ENCODE assay signal across 1 cellular context in the genomic region with DNA sequence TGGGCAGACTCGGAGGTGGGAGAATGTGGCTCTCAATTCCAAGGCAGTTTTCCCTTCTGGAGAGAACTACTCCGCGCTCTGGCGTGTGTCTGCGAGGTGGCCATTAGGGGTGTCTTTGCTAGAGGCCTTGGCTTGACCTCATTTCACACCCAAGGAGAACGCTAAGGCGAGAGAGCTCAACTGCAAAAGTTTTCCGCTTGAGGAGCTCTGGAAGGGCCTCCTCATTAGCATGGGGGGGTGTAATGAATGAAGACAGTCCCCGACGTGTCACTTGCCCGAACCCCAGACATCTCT.
TF ChIP-seq lines count a peak whose summit lies in the region.

No MANE protein-coding gene starts in this region.

TF ChIP-seq in GM23338, 12 proteins besides CTCF, POLR2A, EP300 and RAD21 (continued from another document):
- TF ChIP-seq, protein P1, sequence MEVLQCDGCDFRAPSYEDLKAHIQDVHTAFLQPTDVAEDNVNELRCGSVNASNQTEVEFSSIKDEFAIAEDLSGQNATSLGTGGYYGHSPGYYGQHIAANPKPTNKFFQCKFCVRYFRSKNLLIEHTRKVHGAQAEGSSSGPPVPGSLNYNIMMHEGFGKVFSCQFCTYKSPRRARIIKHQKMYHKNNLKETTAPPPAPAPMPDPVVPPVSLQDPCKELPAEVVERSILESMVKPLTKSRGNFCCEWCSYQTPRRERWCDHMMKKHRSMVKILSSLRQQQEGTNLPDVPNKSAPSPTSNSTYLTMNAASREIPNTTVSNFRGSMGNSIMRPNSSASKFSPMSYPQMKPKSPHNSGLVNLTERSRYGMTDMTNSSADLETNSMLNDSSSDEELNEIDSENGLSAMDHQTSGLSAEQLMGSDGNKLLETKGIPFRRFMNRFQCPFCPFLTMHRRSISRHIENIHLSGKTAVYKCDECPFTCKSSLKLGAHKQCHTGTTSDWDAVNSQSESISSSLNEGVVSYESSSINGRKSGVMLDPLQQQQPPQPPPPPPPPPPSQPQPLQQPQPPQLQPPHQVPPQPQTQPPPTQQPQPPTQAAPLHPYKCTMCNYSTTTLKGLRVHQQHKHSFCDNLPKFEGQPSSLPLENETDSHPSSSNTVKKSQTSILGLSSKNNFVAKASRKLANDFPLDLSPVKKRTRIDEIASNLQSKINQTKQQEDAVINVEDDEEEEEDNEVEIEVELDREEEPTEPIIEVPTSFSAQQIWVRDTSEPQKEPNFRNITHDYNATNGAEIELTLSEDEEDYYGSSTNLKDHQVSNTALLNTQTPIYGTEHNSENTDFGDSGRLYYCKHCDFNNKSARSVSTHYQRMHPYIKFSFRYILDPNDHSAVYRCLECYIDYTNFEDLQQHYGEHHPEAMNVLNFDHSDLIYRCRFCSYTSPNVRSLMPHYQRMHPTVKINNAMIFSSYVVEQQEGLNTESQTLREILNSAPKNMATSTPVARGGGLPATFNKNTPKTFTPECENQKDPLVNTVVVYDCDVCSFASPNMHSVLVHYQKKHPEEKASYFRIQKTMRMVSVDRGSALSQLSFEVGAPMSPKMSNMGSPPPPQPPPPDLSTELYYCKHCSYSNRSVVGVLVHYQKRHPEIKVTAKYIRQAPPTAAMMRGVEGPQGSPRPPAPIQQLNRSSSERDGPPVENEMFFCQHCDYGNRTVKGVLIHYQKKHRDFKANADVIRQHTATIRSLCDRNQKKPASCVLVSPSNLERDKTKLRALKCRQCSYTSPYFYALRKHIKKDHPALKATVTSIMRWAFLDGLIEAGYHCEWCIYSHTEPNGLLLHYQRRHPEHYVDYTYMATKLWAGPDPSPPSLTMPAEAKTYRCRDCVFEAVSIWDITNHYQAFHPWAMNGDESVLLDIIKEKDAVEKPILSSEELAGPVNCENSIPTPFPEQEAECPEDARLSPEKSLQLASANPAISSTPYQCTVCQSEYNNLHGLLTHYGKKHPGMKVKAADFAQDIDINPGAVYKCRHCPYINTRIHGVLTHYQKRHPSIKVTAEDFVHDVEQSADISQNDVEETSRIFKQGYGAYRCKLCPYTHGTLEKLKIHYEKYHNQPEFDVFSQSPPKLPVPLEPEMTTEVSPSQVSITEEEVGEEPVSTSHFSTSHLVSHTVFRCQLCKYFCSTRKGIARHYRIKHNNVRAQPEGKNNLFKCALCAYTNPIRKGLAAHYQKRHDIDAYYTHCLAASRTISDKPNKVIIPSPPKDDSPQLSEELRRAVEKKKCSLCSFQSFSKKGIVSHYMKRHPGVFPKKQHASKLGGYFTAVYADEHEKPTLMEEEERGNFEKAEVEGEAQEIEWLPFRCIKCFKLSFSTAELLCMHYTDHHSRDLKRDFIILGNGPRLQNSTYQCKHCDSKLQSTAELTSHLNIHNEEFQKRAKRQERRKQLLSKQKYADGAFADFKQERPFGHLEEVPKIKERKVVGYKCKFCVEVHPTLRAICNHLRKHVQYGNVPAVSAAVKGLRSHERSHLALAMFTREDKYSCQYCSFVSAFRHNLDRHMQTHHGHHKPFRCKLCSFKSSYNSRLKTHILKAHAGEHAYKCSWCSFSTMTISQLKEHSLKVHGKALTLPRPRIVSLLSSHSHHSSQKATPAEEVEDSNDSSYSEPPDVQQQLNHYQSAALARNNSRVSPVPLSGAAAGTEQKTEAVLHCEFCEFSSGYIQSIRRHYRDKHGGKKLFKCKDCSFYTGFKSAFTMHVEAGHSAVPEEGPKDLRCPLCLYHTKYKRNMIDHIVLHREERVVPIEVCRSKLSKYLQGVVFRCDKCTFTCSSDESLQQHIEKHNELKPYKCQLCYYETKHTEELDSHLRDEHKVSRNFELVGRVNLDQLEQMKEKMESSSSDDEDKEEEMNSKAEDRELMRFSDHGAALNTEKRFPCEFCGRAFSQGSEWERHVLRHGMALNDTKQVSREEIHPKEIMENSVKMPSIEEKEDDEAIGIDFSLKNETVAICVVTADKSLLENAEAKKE (CRISPR knock-in tag; IDR thresholded peaks at IDR 0.05): no peak
- TF ChIP-seq CREB1 (CRISPR knock-in tag; IDR thresholded peaks at IDR 0.05; ENCODE audit: low read depth) (no peak), ZNF114 (CRISPR knock-in tag; IDR thresholded peaks at IDR 0.05) (no peak), EZH2phosphoT487 (IDR thresholded peaks at IDR 0.05; ENCODE audit: unreplicated experiment) (no peak), STAT1 (IDR thresholded peaks at IDR 0.05; ENCODE audit: unreplicated experiment) (no peak), EZH2 (IDR thresholded peaks at IDR 0.05; ENCODE audit: low read depth, unreplicated experiment) (no peak), JUNB (IDR thresholded peaks at IDR 0.05; ENCODE audit: unreplicated experiment) (no peak)
- TF ChIP-seq, protein P2, sequence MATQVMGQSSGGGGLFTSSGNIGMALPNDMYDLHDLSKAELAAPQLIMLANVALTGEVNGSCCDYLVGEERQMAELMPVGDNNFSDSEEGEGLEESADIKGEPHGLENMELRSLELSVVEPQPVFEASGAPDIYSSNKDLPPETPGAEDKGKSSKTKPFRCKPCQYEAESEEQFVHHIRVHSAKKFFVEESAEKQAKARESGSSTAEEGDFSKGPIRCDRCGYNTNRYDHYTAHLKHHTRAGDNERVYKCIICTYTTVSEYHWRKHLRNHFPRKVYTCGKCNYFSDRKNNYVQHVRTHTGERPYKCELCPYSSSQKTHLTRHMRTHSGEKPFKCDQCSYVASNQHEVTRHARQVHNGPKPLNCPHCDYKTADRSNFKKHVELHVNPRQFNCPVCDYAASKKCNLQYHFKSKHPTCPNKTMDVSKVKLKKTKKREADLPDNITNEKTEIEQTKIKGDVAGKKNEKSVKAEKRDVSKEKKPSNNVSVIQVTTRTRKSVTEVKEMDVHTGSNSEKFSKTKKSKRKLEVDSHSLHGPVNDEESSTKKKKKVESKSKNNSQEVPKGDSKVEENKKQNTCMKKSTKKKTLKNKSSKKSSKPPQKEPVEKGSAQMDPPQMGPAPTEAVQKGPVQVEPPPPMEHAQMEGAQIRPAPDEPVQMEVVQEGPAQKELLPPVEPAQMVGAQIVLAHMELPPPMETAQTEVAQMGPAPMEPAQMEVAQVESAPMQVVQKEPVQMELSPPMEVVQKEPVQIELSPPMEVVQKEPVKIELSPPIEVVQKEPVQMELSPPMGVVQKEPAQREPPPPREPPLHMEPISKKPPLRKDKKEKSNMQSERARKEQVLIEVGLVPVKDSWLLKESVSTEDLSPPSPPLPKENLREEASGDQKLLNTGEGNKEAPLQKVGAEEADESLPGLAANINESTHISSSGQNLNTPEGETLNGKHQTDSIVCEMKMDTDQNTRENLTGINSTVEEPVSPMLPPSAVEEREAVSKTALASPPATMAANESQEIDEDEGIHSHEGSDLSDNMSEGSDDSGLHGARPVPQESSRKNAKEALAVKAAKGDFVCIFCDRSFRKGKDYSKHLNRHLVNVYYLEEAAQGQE (IDR thresholded peaks at IDR 0.05; ENCODE audit: unreplicated experiment): no peak
- TF ChIP-seq, protein P3, sequence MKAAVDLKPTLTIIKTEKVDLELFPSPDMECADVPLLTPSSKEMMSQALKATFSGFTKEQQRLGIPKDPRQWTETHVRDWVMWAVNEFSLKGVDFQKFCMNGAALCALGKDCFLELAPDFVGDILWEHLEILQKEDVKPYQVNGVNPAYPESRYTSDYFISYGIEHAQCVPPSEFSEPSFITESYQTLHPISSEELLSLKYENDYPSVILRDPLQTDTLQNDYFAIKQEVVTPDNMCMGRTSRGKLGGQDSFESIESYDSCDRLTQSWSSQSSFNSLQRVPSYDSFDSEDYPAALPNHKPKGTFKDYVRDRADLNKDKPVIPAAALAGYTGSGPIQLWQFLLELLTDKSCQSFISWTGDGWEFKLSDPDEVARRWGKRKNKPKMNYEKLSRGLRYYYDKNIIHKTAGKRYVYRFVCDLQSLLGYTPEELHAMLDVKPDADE (IDR thresholded peaks at IDR 0.05): no peak
